37 cellular contexts compared by ENCODE assay signal in genomic region chr14:73191441-73191840, GRCh38.
"Had no signal": no experiment of that assay in that cellular context is flagged by ENCODE, and none has a peak within 500 bp of the region (broad histone marks: within the 10 kb centered on the region; RNA-seq: fewer than 3 reads in every experiment).

No MANE protein-coding gene starts in this region.

- H3K27ac Mint-ChIP-seq: activated CD4-positive, alpha-beta memory T cell treated with anti-CD3 and anti-CD28 coated beads, Interleukin-2, amount 10 ng/mL, durations not matched to agents 7 days and 5 days; activated CD4-positive, alpha-beta T cell treated with anti-CD3 and anti-CD28 coated beads for 36 hours; activated CD4-positive, alpha-beta T cell treated with anti-CD3 and anti-CD28 coated beads, Interleukin-2, amount 10 ng/mL, durations not matched to agents 7 days and 5 days; activated CD8-positive, alpha-beta memory T cell treated with anti-CD3 and anti-CD28 coated beads, Interleukin-2, amount 10 ng/mL, durations not matched to agents 7 days and 5 days; activated CD8-positive, alpha-beta T cell treated with anti-CD3 and anti-CD28 coated beads, Interleukin-2, amount 10 ng/mL, durations not matched to agents 7 days and 5 days; activated naive CD4-positive, alpha-beta T cell treated with anti-CD3 and anti-CD28 coated beads, Interleukin-2, amount 10 ng/mL, durations not matched to agents 7 days and 5 days; activated naive CD4-positive, alpha-beta T cell treated with anti-CD3 and anti-CD28 coated beads, Interleukin-2, amount 50 U/mL, for 24 hours; activated naive CD8-positive, alpha-beta T cell; activated naive CD8-positive, alpha-beta T cell treated with anti-CD3 and anti-CD28 coated beads, Interleukin-2, amount 10 ng/mL, durations not matched to agents 7 days and 5 days; activated naive CD8-positive, alpha-beta T cell treated with anti-CD3 and anti-CD28 coated beads, Interleukin-2, amount 50 U/mL, for 24 hours; activated T-cell treated with anti-CD3 and anti-CD28 coated beads, Interleukin-2, amount 50 U/mL, for 24 hours; activated T-helper 2 cell treated with anti-CD3 and anti-CD28 coated beads, Interferon-gamma antibody, Interleukin-2, Interleukin-4, amounts not matched to agents 10 μg/mL and 5 μg/mL and 100 μg/mL, durations not matched to agents 14 hours and 24 hours and 36 hours; T-helper 1 cell treated with Interleukin-12 subunit alpha and Interleukin-12 subunit beta and Interleukin-4 antibody, amounts not matched to agents 30 μg/mL and 1 μg/mL, for 36 hours; T-helper 2 cell treated with Interferon-gamma antibody and Interleukin-4, amounts not matched to agents 5 μg/mL and 100 μg/mL, for 36 hours had no signal

- ATAC-seq: activated CD4-positive, alpha-beta T cell treated with anti-CD3 and anti-CD28 coated beads for 36 hours; activated CD4-positive, CD25-positive, alpha-beta regulatory T cell treated with anti-CD3 and anti-CD28 coated beads, Interleukin-2, amount 50 U/mL, for 24 hours; activated CD8-positive, alpha-beta memory T cell treated with anti-CD3 and anti-CD28 coated beads, Interleukin-2, amount 10 ng/mL, durations not matched to agents 7 days and 5 days; activated CD8-positive, alpha-beta T cell treated with anti-CD3 and anti-CD28 coated beads, Interleukin-2, amount 10 ng/mL, durations not matched to agents 7 days and 5 days; activated naive CD8-positive, alpha-beta T cell treated with anti-CD3 and anti-CD28 coated beads, Interleukin-2, amount 50 U/mL, for 24 hours had no signal

- H3K4me3 ChIP-seq: ascending aorta, cardiac muscle cell had no signal

- H3K27me3 ChIP-seq: ascending aorta, cardiac muscle cell had no signal

- H3K4me1 Mint-ChIP-seq: activated CD4-positive, alpha-beta memory T cell treated with anti-CD3 and anti-CD28 coated beads, Interleukin-2, amount 10 ng/mL, durations not matched to agents 7 days and 5 days; activated CD4-positive, alpha-beta T cell treated with anti-CD3 and anti-CD28 coated beads for 36 hours; activated CD4-positive, alpha-beta T cell treated with anti-CD3 and anti-CD28 coated beads, Interleukin-2, amount 10 ng/mL, durations not matched to agents 7 days and 5 days; activated naive CD4-positive, alpha-beta T cell treated with anti-CD3 and anti-CD28 coated beads, Interleukin-2, amount 10 ng/mL, durations not matched to agents 7 days and 5 days; activated naive CD4-positive, alpha-beta T cell treated with anti-CD3 and anti-CD28 coated beads, Interleukin-2, amount 50 U/mL, for 24 hours; activated naive CD8-positive, alpha-beta T cell treated with anti-CD3 and anti-CD28 coated beads, Interleukin-2, amount 10 ng/mL, durations not matched to agents 7 days and 5 days; activated naive CD8-positive, alpha-beta T cell treated with anti-CD3 and anti-CD28 coated beads, Interleukin-2, amount 50 U/mL, for 24 hours; brain; central memory CD8-positive, alpha-beta T cell had no signal

- H3K9me3 Mint-ChIP-seq: activated CD4-positive, alpha-beta memory T cell treated with anti-CD3 and anti-CD28 coated beads, Interleukin-2, amount 10 ng/mL, durations not matched to agents 7 days and 5 days; activated CD4-positive, alpha-beta T cell treated with anti-CD3 and anti-CD28 coated beads, Interleukin-2, amount 10 ng/mL, durations not matched to agents 7 days and 5 days; activated naive CD4-positive, alpha-beta T cell treated with anti-CD3 and anti-CD28 coated beads, Interleukin-2, amount 10 ng/mL, durations not matched to agents 7 days and 5 days; activated naive CD4-positive, alpha-beta T cell treated with anti-CD3 and anti-CD28 coated beads, Interleukin-2, amount 50 U/mL, for 24 hours; activated naive CD8-positive, alpha-beta T cell treated with anti-CD3 and anti-CD28 coated beads, Interleukin-2, amount 10 ng/mL, durations not matched to agents 7 days and 5 days; activated naive CD8-positive, alpha-beta T cell treated with anti-CD3 and anti-CD28 coated beads, Interleukin-2, amount 50 U/mL, for 24 hours; activated T-cell treated with anti-CD3 and anti-CD28 coated beads, Interleukin-2, amount 50 U/mL, for 24 hours; activated T-helper 2 cell treated with anti-CD3 and anti-CD28 coated beads, Interferon-gamma antibody, Interleukin-2, Interleukin-4, amounts not matched to agents 10 μg/mL and 5 μg/mL and 100 μg/mL, durations not matched to agents 14 hours and 24 hours and 36 hours; brain; central memory CD8-positive, alpha-beta T cell; T-helper 1 cell treated with Interleukin-12 subunit alpha and Interleukin-12 subunit beta and Interleukin-4 antibody, amounts not matched to agents 30 μg/mL and 1 μg/mL, for 36 hours; T-helper 2 cell treated with Interferon-gamma antibody and Interleukin-4, amounts not matched to agents 5 μg/mL and 100 μg/mL, for 36 hours had no signal

- DNase-seq: activated CD4-positive, alpha-beta memory T cell treated with anti-CD3 and anti-CD28 coated beads, Interleukin-2, amount 10 ng/mL, durations not matched to agents 7 days and 5 days; activated CD4-positive, alpha-beta T cell treated with anti-CD3 and anti-CD28 coated beads for 1 hour; activated CD4-positive, alpha-beta T cell treated with anti-CD3 and anti-CD28 coated beads for 36 hours; activated CD4-positive, alpha-beta T cell treated with anti-CD3 and anti-CD28 coated beads for 48 hours; activated CD4-positive, alpha-beta T cell treated with anti-CD3 and anti-CD28 coated beads, Interleukin-2, amount 10 ng/mL, durations not matched to agents 7 days and 5 days; activated CD4-positive, alpha-beta T cell treated with anti-CD3 and anti-CD28 coated beads, Interleukin-2, amount 50 U/mL, for 48 hours; activated CD4-positive, CD25-positive, alpha-beta regulatory T cell; activated CD8-positive, alpha-beta memory T cell treated with anti-CD3 and anti-CD28 coated beads for 24 hours; activated CD8-positive, alpha-beta memory T cell treated with anti-CD3 and anti-CD28 coated beads, Interleukin-2, amount 10 ng/mL, durations not matched to agents 7 days and 5 days; activated CD8-positive, alpha-beta memory T cell treated with anti-CD3 and anti-CD28 coated beads, Interleukin-2, amount 50 U/mL, for 48 hours; activated CD8-positive, alpha-beta T cell treated with anti-CD3 and anti-CD28 coated beads, Interleukin-2, amount 10 ng/mL, durations not matched to agents 7 days and 5 days; activated effector memory CD4-positive, alpha-beta T cell treated with Interleukin-2 at 50 U/mL for 16 hours; activated gamma-delta T cell; activated naive CD4-positive, alpha-beta T cell treated with anti-CD3 and anti-CD28 coated beads, Interleukin-2, amount 10 ng/mL, durations not matched to agents 7 days and 5 days; activated naive CD4-positive, alpha-beta T cell treated with Interleukin-2 at 50 U/mL for 16 hours; activated naive CD8-positive, alpha-beta T cell treated with anti-CD3 and anti-CD28 coated beads, Interleukin-2, amount 10 ng/mL, durations not matched to agents 7 days and 5 days; activated naive CD8-positive, alpha-beta T cell treated with anti-CD3 and anti-CD28 coated beads, Interleukin-2, amount 50 U/mL, for 24 hours; activated T-cell treated with anti-CD3 and anti-CD28 coated beads, Interleukin-2, amount 50 U/mL, for 24 hours; activated T-cell treated with anti-CD3 and anti-CD28 coated beads, Interleukin-2, amount 50 U/mL, for 48 hours; amygdala; anterior cingulate cortex; caudate nucleus; cerebellar nuclear complex; T-helper 1 cell; T-helper 2 cell; T-helper 9 cell had no signal

- H3K27me3 Mint-ChIP-seq: activated CD4-positive, alpha-beta memory T cell treated with anti-CD3 and anti-CD28 coated beads, Interleukin-2, amount 10 ng/mL, durations not matched to agents 7 days and 5 days; activated CD4-positive, alpha-beta T cell treated with anti-CD3 and anti-CD28 coated beads for 36 hours; activated CD4-positive, alpha-beta T cell treated with anti-CD3 and anti-CD28 coated beads, Interleukin-2, amount 10 ng/mL, durations not matched to agents 7 days and 5 days; activated CD8-positive, alpha-beta memory T cell treated with anti-CD3 and anti-CD28 coated beads, Interleukin-2, amount 10 ng/mL, durations not matched to agents 7 days and 5 days; activated naive CD4-positive, alpha-beta T cell treated with anti-CD3 and anti-CD28 coated beads, Interleukin-2, amount 10 ng/mL, durations not matched to agents 7 days and 5 days; activated naive CD4-positive, alpha-beta T cell treated with anti-CD3 and anti-CD28 coated beads, Interleukin-2, amount 50 U/mL, for 24 hours; activated naive CD8-positive, alpha-beta T cell; activated naive CD8-positive, alpha-beta T cell treated with anti-CD3 and anti-CD28 coated beads, Interleukin-2, amount 10 ng/mL, durations not matched to agents 7 days and 5 days; activated naive CD8-positive, alpha-beta T cell treated with anti-CD3 and anti-CD28 coated beads, Interleukin-2, amount 50 U/mL, for 24 hours; activated T-cell treated with anti-CD3 and anti-CD28 coated beads, Interleukin-2, amount 50 U/mL, for 24 hours; brain; central memory CD8-positive, alpha-beta T cell had no signal

- H3K4me3 Mint-ChIP-seq: activated CD4-positive, alpha-beta memory T cell treated with anti-CD3 and anti-CD28 coated beads, Interleukin-2, amount 10 ng/mL, durations not matched to agents 7 days and 5 days; activated CD4-positive, alpha-beta T cell treated with anti-CD3 and anti-CD28 coated beads for 36 hours; activated CD4-positive, alpha-beta T cell treated with anti-CD3 and anti-CD28 coated beads, Interleukin-2, amount 10 ng/mL, durations not matched to agents 7 days and 5 days; activated CD8-positive, alpha-beta memory T cell treated with anti-CD3 and anti-CD28 coated beads, Interleukin-2, amount 10 ng/mL, durations not matched to agents 7 days and 5 days; activated CD8-positive, alpha-beta T cell treated with anti-CD3 and anti-CD28 coated beads, Interleukin-2, amount 10 ng/mL, durations not matched to agents 7 days and 5 days; activated naive CD4-positive, alpha-beta T cell treated with anti-CD3 and anti-CD28 coated beads, Interleukin-2, amount 10 ng/mL, durations not matched to agents 7 days and 5 days; activated naive CD4-positive, alpha-beta T cell treated with anti-CD3 and anti-CD28 coated beads, Interleukin-2, amount 50 U/mL, for 24 hours; activated naive CD8-positive, alpha-beta T cell; activated naive CD8-positive, alpha-beta T cell treated with anti-CD3 and anti-CD28 coated beads, Interleukin-2, amount 10 ng/mL, durations not matched to agents 7 days and 5 days; activated naive CD8-positive, alpha-beta T cell treated with anti-CD3 and anti-CD28 coated beads, Interleukin-2, amount 50 U/mL, for 24 hours; activated T-cell treated with anti-CD3 and anti-CD28 coated beads, Interleukin-2, amount 50 U/mL, for 24 hours; brain; central memory CD8-positive, alpha-beta T cell; T-helper 1 cell treated with Interleukin-12 subunit alpha and Interleukin-12 subunit beta and Interleukin-4 antibody, amounts not matched to agents 30 μg/mL and 1 μg/mL, for 36 hours; T-helper 2 cell treated with Interferon-gamma antibody and Interleukin-4, amounts not matched to agents 5 μg/mL and 100 μg/mL, for 36 hours had no signal

- H3K4me1 ChIP-seq: ascending aorta had no signal

- H3K9me3 ChIP-seq: ascending aorta had no signal

- H3K27ac ChIP-seq: ascending aorta, cardiac muscle cell, VCaP had no signal
